1 cellular context compared by ENCODE assay signal in the genomic region with DNA sequence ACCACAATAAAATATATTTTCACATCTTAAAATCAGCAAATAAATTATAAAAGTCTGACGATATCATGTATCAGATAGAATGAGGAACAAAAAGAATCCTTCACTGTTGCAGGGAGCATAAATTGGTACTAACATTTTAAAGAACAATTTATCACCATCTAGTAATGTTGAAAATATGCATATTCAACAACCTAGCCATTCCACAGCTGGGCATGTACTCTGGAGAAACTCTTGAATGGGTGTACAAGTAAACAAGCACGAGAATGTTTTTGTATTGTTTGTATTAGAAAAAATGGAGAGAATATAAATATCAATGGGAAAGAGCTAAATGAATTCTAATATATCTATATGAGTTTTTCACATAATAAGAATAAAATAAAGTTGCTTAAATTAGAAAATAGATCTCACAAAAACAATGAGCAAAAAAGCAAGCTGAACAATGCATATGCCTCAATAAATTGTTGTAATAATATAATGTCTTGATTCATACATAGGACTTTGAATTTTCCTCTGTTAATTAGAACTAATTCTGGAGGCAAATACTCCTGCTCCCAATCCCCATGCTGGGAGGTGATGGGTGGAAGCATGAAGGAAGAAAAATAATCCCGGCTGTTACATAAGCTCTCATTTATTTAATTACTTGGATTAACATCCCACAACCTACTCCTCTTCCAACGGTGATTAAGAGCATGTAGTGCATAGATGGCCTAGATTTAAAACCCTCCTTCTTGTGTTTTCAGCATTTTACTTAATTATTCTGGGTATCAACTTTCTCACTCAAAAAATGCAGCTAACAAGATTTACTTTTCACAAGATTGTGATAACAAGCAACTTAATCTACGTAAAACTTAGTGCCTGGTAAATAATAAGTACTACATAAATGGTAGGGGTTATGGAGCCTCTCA.
TF ChIP-seq lines count a peak whose summit lies in the region.

No MANE protein-coding gene starts in this region.

TF ChIP-seq in IMR-90, 13 proteins besides CTCF, POLR2A, EP300 and RAD21 (continued from another document):
- TF ChIP-seq USF2 (IDR thresholded peaks at IDR 0.05; ENCODE audit: low read depth, low read length) = no peak
- TF ChIP-seq ELK1 (IDR thresholded peaks at IDR 0.05; ENCODE audit: borderline replicate concordance, low read depth, low read length) = no peak
- no peak for TF ChIP-seq NFE2L2 (IDR thresholded peaks at IDR 0.05; ENCODE audit: low read depth, low read length)
- TF ChIP-seq FOS (IDR thresholded peaks at IDR 0.05; ENCODE audit: low read depth, low read length) = no peak
- no peak for TF ChIP-seq MAZ (IDR thresholded peaks at IDR 0.05; ENCODE audit: borderline replicate concordance, low read depth, low read length)
TF ChIP-seq in IMR-90: peak in this region for 0.
